In the genomic region with DNA sequence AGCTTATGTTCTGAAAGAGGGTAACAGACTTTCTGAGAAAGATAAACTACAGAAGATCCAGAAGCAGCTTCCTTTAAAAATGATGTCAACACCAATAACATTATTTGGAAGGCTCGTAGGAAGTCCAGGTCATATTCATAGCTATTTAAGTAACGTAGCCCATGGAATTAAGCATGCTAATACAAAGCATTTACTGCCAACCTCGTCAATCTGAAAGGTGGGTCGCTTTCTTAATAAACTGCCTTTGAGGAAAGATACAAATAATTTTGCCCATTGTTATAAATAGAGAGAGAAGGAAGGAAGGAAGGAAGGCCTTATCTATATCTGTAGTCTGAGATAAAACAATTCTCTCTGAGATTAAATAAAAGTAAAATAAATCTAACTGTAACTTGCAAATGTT, we compare ENCODE assay signal across 12 cellular contexts.
DNase-seq lines count a peak whose midpoint lies in the region; ATAC-seq and TF ChIP-seq lines count a peak whose summit lies in the region.
"Had no signal": no experiment of that assay in that cellular context is flagged by ENCODE, and none has a peak within 500 bp of the region (broad histone marks: within the 10 kb centered on the region; RNA-seq: fewer than 3 reads in every experiment).

No MANE protein-coding gene starts in this region.

- H3K9me3 ChIP-seq in AG04450 (ENCODE audit: control insufficient read depth, insufficient read depth, low read length) (no peaks in the 10 kb centered on the region), gastrocnemius medialis (no peaks in the 10 kb centered on the region)

- H3K27me3 ChIP-seq in AG04450 (ENCODE audit: control insufficient read depth, insufficient read depth, low read length) (no peaks in the 10 kb centered on the region), gastrocnemius medialis (no peaks in the 10 kb centered on the region)

- TF ChIP-seq CTCF in AG04450 (IDR thresholded peaks at IDR 0.05; ENCODE audit: low read depth, low read length) (no peak), VCaP (conservative IDR thresholded peaks at IDR 0.05) (no peak), fibroblast of mammary gland (conservative IDR thresholded peaks at IDR 0.05; ENCODE audit: control insufficient read depth, insufficient read depth, low read depth, low read length) (no peak), gastrocnemius medialis (IDR thresholded peaks at IDR 0.05 in 4 of 5, conservative IDR thresholded peaks at IDR 0.05 in 1 of 5) (no peak)

- intact Hi-C loops in gastrocnemius medialis (cut with DNase I; ENCODE audit: low total_unique reads), result no loop called here

- POLR2A ChIA-PET in AG04450 (lab: Yijun Ruan, JAX), result interaction anchor here (1.1 kb wide), 1 partner anchor 338 kb away, joined by 5 read pairs; no protein-coding TSS in a partner anchor

- H3K27ac ChIP-seq in AG04450 (ENCODE audit: low read depth, low read length), result peak overlapping the region; percentile 42
- H3K27ac ChIP-seq in VCaP, result peak overlapping the region; percentile 22
- H3K27ac ChIP-seq in gastrocnemius medialis, result peak overlapping the region; percentile 54 to 76 (median 75)
- H3K27ac ChIP-seq: C4-2B had no signal

- TF ChIP-seq POLR2A in gastrocnemius medialis (IDR thresholded peaks at IDR 0.05), result no peak

- H3K4me1 ChIP-seq in gastrocnemius medialis, result peaks cover 39 to 42% of the 10 kb centered on the region in 2 donors

- CTCF ChIA-PET in AG04450 (lab: Charles Lee), result interaction anchor here (0.8 to 1.5 kb wide), 2 partner anchors 80 to 338 kb away, joined by 3 to 8 read pairs; a partner anchor contains a TSS

- peak overlapping the region; percentile 17; the same call in 1 of the 2 replicates for H3K4me3 ChIP-seq in AG04450 (ENCODE audit: low read depth, low read length)
- peak overlapping the region; percentile 4 for H3K4me3 ChIP-seq in fibroblast of mammary gland (ENCODE audit: control insufficient read depth, low read depth, low read length)
- peak overlapping the region; percentile 37 to 48 (median 42) for H3K4me3 ChIP-seq in gastrocnemius medialis

- in situ Hi-C loops in gastrocnemius medialis (cut with MboI; ENCODE audit: low sequenced_read_pairs in 4 of 4), result no loop called here

- no peak for DNase-seq in AG04450 (ENCODE audit: low read depth, low spot score)
- no peak for DNase-seq in fibroblast of mammary gland (ENCODE audit: low read depth)
- no peak for DNase-seq in gastrocnemius medialis
- DNase-seq in NCI-H524 treated with DMSO at 0.1 percent for 48 hours (lab: John Stamatoyannopoulos, UW), result no peak
- no peak for DNase-seq in HK-2 (ENCODE audit: unreplicated experiment)
- no peak for DNase-seq in NCI-H1417 (lab: John Stamatoyannopoulos, UW)
- DNase-seq in NCI-H2029 (lab: John Stamatoyannopoulos, UW), result no peak
- DNase-seq: activated naive CD4-positive, alpha-beta T cell treated with anti-CD3 and anti-CD28 coated beads, Interleukin-2, amount 10 ng/mL, durations not matched to agents 7 days and 5 days; NCI-H146; NK-92 treated with Interleukin-12 subunit alpha and Interleukin-12 subunit beta, amount 100 ng/mL, for 24 hours had no signal

- no peak for ATAC-seq in gastrocnemius medialis

- no peaks in the 10 kb centered on the region for H3K36me3 ChIP-seq in gastrocnemius medialis

Comparison
In these comparisons a context has a peak if more than half of its experiments do, and no peak if none do; other contexts are left out.
1. H3K27ac ChIP-seq: peak in every context shown above with its lines; median percentile 75 in gastrocnemius medialis; 42 in AG04450; 22 in VCaP.